ENCODE assay signal across 20 cellular contexts in genomic region chr20:3383878-3384495, GRCh38. TPM values are rescaled to one million over a fixed set of nuclear protein-coding genes. Genes with fewer than 3 reads are reported as not detected.
DNase-seq lines count a peak whose midpoint lies in the region; ATAC-seq and TF ChIP-seq lines count a peak whose summit lies in the region.
"Had no signal": no experiment of that assay in that cellular context is flagged by ENCODE, and none has a peak within 500 bp of the region (broad histone marks: within the 10 kb centered on the region; RNA-seq: fewer than 3 reads in every experiment).

No MANE protein-coding gene starts in this region.

- H3F3A ChIP-seq in Loucy (ENCODE audit: low read depth), result no peaks in the 10 kb centered on the region

- H3K4me2 ChIP-seq in Loucy (ENCODE audit: low read depth, low read length, poor library complexity, severe bottlenecking), result peak overlapping the region; percentile 45

- peak overlapping the region; percentile 76 to 82 for H3K27ac Mint-ChIP-seq in natural killer cell treated with Interleukin-12 subunit alpha and Interleukin-12 subunit beta and Interleukin-15 and Interleukin-18, amount 100 ng/mL, for 72 hours
- H3K27ac Mint-ChIP-seq in natural killer cell, result no peak overlapping the region
- peak overlapping the region; percentile 91 for H3K27ac Mint-ChIP-seq in activated naive CD8-positive, alpha-beta T cell treated with anti-CD3 and anti-CD28 coated beads, Interleukin-2, amount 50 U/mL, for 24 hours

- peaks cover 17% of the 10 kb centered on the region; the same call in 1 of the 2 replicates for H3K36me3 ChIP-seq in Loucy (ENCODE audit: insufficient read depth, low read length)
- H3K36me3 ChIP-seq: MG63 had no signal

- H3K27me3 ChIP-seq in Loucy (ENCODE audit: insufficient read depth, low read length, poor library complexity, severe bottlenecking), result no peaks in the 10 kb centered on the region
- H3K27me3 ChIP-seq: dorsolateral prefrontal cortex, foreskin keratinocyte, MG63, right atrium auricular region had no signal

- H2AFZ ChIP-seq in Loucy (ENCODE audit: low read length), result no peak overlapping the region

- peaks cover 11% of the 10 kb centered on the region for H3K36me3 Mint-ChIP-seq in natural killer cell treated with Interleukin-12 subunit alpha and Interleukin-12 subunit beta and Interleukin-15 and Interleukin-18, amount 100 ng/mL, for 72 hours
- H3K36me3 Mint-ChIP-seq in natural killer cell, result no peaks in the 10 kb centered on the region
- peaks cover 12% of the 10 kb centered on the region for H3K36me3 Mint-ChIP-seq in activated naive CD8-positive, alpha-beta T cell treated with anti-CD3 and anti-CD28 coated beads, Interleukin-2, amount 50 U/mL, for 24 hours (ENCODE audit: low read depth)

- H3K9me2 ChIP-seq in Loucy (replicated peaks; ENCODE audit: low read depth, low read length), result no peaks in the 10 kb centered on the region

- peaks cover 0 to 6% of the 10 kb centered on the region in 2 donors for H3K27me3 Mint-ChIP-seq in natural killer cell treated with Interleukin-12 subunit alpha and Interleukin-12 subunit beta and Interleukin-15 and Interleukin-18, amount 100 ng/mL, for 72 hours
- peaks cover 6 to 23% of the 10 kb centered on the region in 2 donors for H3K27me3 Mint-ChIP-seq in natural killer cell (ENCODE audit: low read depth in 2 of 2)
- no peaks in the 10 kb centered on the region for H3K27me3 Mint-ChIP-seq in activated naive CD8-positive, alpha-beta T cell treated with anti-CD3 and anti-CD28 coated beads, Interleukin-2, amount 50 U/mL, for 24 hours

- H4K20me1 ChIP-seq in Loucy (ENCODE audit: insufficient read depth, low read length, poor library complexity, severe bottlenecking), result peaks cover 3% of the 10 kb centered on the region

- H3K79me2 ChIP-seq in Loucy (ENCODE audit: insufficient read depth, low read length), result peaks cover 50% of the 10 kb centered on the region

- no peak for DNase-seq in natural killer cell treated with Interleukin-12 subunit alpha and Interleukin-12 subunit beta and Interleukin-15 and Interleukin-18, amount 100 ng/mL, for 72 hours (ENCODE audit: low spot score)
- DNase-seq in natural killer cell (no peak), NCI-H2196 treated with DMSO at 0.1 percent for 48 hours (lab: John Stamatoyannopoulos, UW; ENCODE audit: unreplicated experiment) (no peak)
- peak; percentile 23 for DNase-seq in activated naive CD8-positive, alpha-beta T cell treated with anti-CD3 and anti-CD28 coated beads, Interleukin-2, amount 50 U/mL, for 24 hours
- peak; percentile 35 for DNase-seq in stimulated activated naive CD8-positive, alpha-beta T cell treated with anti-CD3 and anti-CD28 coated beads, Interleukin-15, Interleukin-2, amounts not matched to agents 100 U/mL and 50 U/mL, for 24 hours
- DNase-seq: DND-41, dorsolateral prefrontal cortex, foreskin keratinocyte, hypothalamus, IMR-90, kidney, MG63, NCI-H146, NCI-H748 treated with DMSO at 0.1 percent for 48 hours, SHP77 had no signal

- H3K4me1 ChIP-seq in Loucy (ENCODE audit: insufficient read depth, low read length, poor library complexity, severe bottlenecking), result peaks cover 15% of the 10 kb centered on the region
- H3K4me1 ChIP-seq: foreskin keratinocyte had no signal

- H3K9me3 Mint-ChIP-seq in natural killer cell treated with Interleukin-12 subunit alpha and Interleukin-12 subunit beta and Interleukin-15 and Interleukin-18, amount 100 ng/mL, for 72 hours, result no peaks in the 10 kb centered on the region
- H3K9me3 Mint-ChIP-seq in natural killer cell, result no peaks in the 10 kb centered on the region
- H3K9me3 Mint-ChIP-seq in activated naive CD8-positive, alpha-beta T cell treated with anti-CD3 and anti-CD28 coated beads, Interleukin-2, amount 50 U/mL, for 24 hours, result peaks cover 16% of the 10 kb centered on the region

- peak; percentile 74 to 97 for ATAC-seq in natural killer cell treated with Interleukin-12 subunit alpha and Interleukin-12 subunit beta and Interleukin-15 and Interleukin-18, amount 100 ng/mL, for 72 hours
- no peak for ATAC-seq in natural killer cell
- peak; percentile 97 for ATAC-seq in activated naive CD8-positive, alpha-beta T cell treated with anti-CD3 and anti-CD28 coated beads, Interleukin-2, amount 50 U/mL, for 24 hours
- peak; percentile 98 for ATAC-seq in stimulated activated naive CD8-positive, alpha-beta T cell treated with anti-CD3 and anti-CD28 coated beads, Interleukin-15, Interleukin-2, amounts not matched to agents 100 U/mL and 50 U/mL, for 24 hours
- ATAC-seq in HG02798 (IDR thresholded peaks at IDR 0.05; ENCODE audit: poor library complexity, unreplicated experiment), result no peak
- ATAC-seq: foreskin keratinocyte had no signal

- H3K4me3 Mint-ChIP-seq in natural killer cell treated with Interleukin-12 subunit alpha and Interleukin-12 subunit beta and Interleukin-15 and Interleukin-18, amount 100 ng/mL, for 72 hours, result peak overlapping the region; percentile 81
- no peak overlapping the region for H3K4me3 Mint-ChIP-seq in natural killer cell
- H3K4me3 Mint-ChIP-seq in activated naive CD8-positive, alpha-beta T cell treated with anti-CD3 and anti-CD28 coated beads, Interleukin-2, amount 50 U/mL, for 24 hours, result peak overlapping the region; percentile 25

- H3K9ac ChIP-seq in Loucy (ENCODE audit: low read depth, low read length, poor library complexity, severe bottlenecking), result no peak overlapping the region

- intact Hi-C loops in natural killer cell (cut with micrococcal nuclease), result no loop called here

- peaks cover 12 to 19% of the 10 kb centered on the region in 2 donors for H3K4me1 Mint-ChIP-seq in natural killer cell treated with Interleukin-12 subunit alpha and Interleukin-12 subunit beta and Interleukin-15 and Interleukin-18, amount 100 ng/mL, for 72 hours (ENCODE audit: low read depth in 2 of 2)
- peaks cover 0 to 1% of the 10 kb centered on the region in 2 donors for H3K4me1 Mint-ChIP-seq in natural killer cell
- peaks cover 18% of the 10 kb centered on the region for H3K4me1 Mint-ChIP-seq in activated naive CD8-positive, alpha-beta T cell treated with anti-CD3 and anti-CD28 coated beads, Interleukin-2, amount 50 U/mL, for 24 hours

- H3K9me3 ChIP-seq in Loucy (ENCODE audit: insufficient read depth, low read depth, low read length), result no peaks in the 10 kb centered on the region
- H3K9me3 ChIP-seq: MG63 had no signal

- peak overlapping the region; percentile 9 for H3K4me3 ChIP-seq in Loucy (ENCODE audit: low read length, poor library complexity, severe bottlenecking)
- H3K4me3 ChIP-seq: lung, MG63, right atrium auricular region, thoracic aorta had no signal

- TF ChIP-seq CTCF in natural killer cell (IDR thresholded peaks at IDR 0.05) (no peak), Loucy (conservative IDR thresholded peaks at IDR 0.05; ENCODE audit: low read length) (no peak)

RNA-seq across cellular contexts. Expression of gene DNAAF9, which starts 23.5 kb away (rescaled TPM):
- total RNA-seq in natural killer cell treated with Interleukin-12 subunit alpha and Interleukin-12 subunit beta and Interleukin-15 and Interleukin-18, amount 100 ng/mL, for 72 hours, result 1 to 10 TPM; 2.4 to 3.9 TPM
- total RNA-seq in natural killer cell, result 1 to 10 TPM; 4.1 to 6.9 (median 4.8) TPM

Comparison
In these comparisons a context has a peak if more than half of its experiments do, and no peak if none do; other contexts are left out.
1. ATAC-seq: peak in natural killer cell treated with Interleukin-12 subunit alpha and Interleukin-12 subunit beta and Interleukin-15 and Interleukin-18, amount 100 ng/mL, for 72 hours (2 of 2), activated naive CD8-positive, alpha-beta T cell treated with anti-CD3 and anti-CD28 coated beads, Interleukin-2, amount 50 U/mL, for 24 hours (single experiment) and stimulated activated naive CD8-positive, alpha-beta T cell treated with anti-CD3 and anti-CD28 coated beads, Interleukin-15, Interleukin-2, amounts not matched to agents 100 U/mL and 50 U/mL, for 24 hours (single experiment); none in natural killer cell (0 of 3) and HG02798 (single experiment).
2. H3K27ac Mint-ChIP-seq: peak in natural killer cell treated with Interleukin-12 subunit alpha and Interleukin-12 subunit beta and Interleukin-15 and Interleukin-18, amount 100 ng/mL, for 72 hours (2 of 2) and activated naive CD8-positive, alpha-beta T cell treated with anti-CD3 and anti-CD28 coated beads, Interleukin-2, amount 50 U/mL, for 24 hours (single experiment); none in natural killer cell (0 of 2).
3. DNase-seq: peak in activated naive CD8-positive, alpha-beta T cell treated with anti-CD3 and anti-CD28 coated beads, Interleukin-2, amount 50 U/mL, for 24 hours (single experiment) and stimulated activated naive CD8-positive, alpha-beta T cell treated with anti-CD3 and anti-CD28 coated beads, Interleukin-15, Interleukin-2, amounts not matched to agents 100 U/mL and 50 U/mL, for 24 hours (single experiment); none in natural killer cell treated with Interleukin-12 subunit alpha and Interleukin-12 subunit beta and Interleukin-15 and Interleukin-18, amount 100 ng/mL, for 72 hours (single experiment), natural killer cell (single experiment) and NCI-H2196 treated with DMSO at 0.1 percent for 48 hours (single experiment).